Comparison of ENCODE assay signal across 1 cellular context in the genomic region with DNA sequence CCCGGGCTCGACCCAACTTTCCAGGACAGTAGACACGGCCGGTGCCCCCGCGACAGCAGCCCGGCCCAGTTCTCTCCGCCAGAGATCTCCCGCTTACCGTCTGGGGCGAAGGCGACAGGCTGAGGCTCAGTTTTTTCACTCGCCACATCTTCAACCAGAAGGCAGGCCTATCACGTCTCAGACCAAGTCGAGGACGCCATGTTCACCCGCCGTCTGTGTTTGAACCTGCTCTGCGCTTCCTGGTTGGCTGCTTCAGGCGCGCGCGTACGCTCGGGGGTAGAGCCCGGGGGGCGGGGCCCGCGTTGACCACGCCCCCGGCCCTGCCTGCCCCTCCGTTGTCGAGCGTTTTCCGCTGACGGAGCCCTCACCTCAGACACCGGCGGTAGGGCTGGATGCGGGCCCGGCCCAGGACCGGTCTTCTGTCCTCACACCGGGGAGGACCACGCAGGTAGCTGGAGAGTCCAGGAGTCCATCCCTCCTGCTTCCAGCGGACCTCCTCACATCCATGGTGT.
A peak's percentile ranks its signal among the peaks of the same experiment; 100 is the strongest.
TF ChIP-seq lines count a peak whose summit lies in the region.

A gene with protein sequence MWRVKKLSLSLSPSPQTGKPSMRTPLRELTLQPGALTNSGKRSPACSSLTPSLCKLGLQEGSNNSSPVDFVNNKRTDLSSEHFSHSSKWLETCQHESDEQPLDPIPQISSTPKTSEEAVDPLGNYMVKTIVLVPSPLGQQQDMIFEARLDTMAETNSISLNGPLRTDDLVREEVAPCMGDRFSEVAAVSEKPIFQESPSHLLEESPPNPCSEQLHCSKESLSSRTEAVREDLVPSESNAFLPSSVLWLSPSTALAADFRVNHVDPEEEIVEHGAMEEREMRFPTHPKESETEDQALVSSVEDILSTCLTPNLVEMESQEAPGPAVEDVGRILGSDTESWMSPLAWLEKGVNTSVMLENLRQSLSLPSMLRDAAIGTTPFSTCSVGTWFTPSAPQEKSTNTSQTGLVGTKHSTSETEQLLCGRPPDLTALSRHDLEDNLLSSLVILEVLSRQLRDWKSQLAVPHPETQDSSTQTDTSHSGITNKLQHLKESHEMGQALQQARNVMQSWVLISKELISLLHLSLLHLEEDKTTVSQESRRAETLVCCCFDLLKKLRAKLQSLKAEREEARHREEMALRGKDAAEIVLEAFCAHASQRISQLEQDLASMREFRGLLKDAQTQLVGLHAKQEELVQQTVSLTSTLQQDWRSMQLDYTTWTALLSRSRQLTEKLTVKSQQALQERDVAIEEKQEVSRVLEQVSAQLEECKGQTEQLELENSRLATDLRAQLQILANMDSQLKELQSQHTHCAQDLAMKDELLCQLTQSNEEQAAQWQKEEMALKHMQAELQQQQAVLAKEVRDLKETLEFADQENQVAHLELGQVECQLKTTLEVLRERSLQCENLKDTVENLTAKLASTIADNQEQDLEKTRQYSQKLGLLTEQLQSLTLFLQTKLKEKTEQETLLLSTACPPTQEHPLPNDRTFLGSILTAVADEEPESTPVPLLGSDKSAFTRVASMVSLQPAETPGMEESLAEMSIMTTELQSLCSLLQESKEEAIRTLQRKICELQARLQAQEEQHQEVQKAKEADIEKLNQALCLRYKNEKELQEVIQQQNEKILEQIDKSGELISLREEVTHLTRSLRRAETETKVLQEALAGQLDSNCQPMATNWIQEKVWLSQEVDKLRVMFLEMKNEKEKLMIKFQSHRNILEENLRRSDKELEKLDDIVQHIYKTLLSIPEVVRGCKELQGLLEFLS (minus strand): TSS at position 227 of the 512 bp plus-strand sequence. CDS start 79 bp downstream, at position 148.

TF ChIP-seq in HepG2, 621 proteins besides CTCF, POLR2A, EP300 and RAD21 (continued from another document and continues in another):
- TF ChIP-seq JDP2 (CRISPR knock-in tag; IDR thresholded peaks at IDR 0.05; ENCODE audit: borderline replicate concordance) (no peak), NPAS2 (CRISPR knock-in tag; IDR thresholded peaks at IDR 0.05; ENCODE audit: borderline replicate concordance) (no peak), ZNF614 (CRISPR knock-in tag; IDR thresholded peaks at IDR 0.05; ENCODE audit: borderline replicate concordance) (no peak), PLRG1 (conservative IDR thresholded peaks at IDR 0.05) (no peak), TBL1XR1 (IDR thresholded peaks at IDR 0.05; ENCODE audit: borderline replicate concordance, low read length, partially characterized antibody) (no peak), SALL1 (CRISPR knock-in tag; IDR thresholded peaks at IDR 0.05) (no peak; the same call in 1 of the 2 replicates), SSRP1 (CRISPR knock-in tag; IDR thresholded peaks at IDR 0.05) (no peak), ARHGAP35 (CRISPR knock-in tag; IDR thresholded peaks at IDR 0.05; ENCODE audit: borderline replicate concordance) (no peak), CREM (IDR thresholded peaks at IDR 0.05) (no peak), CREM (CRISPR knock-in tag; IDR thresholded peaks at IDR 0.05) (no peak), SALL2 (CRISPR knock-in tag; IDR thresholded peaks at IDR 0.05) (peak; percentile 4; the same call in 1 of the 2 replicates), MIER3 (CRISPR knock-in tag; IDR thresholded peaks at IDR 0.05; ENCODE audit: borderline replicate concordance) (no peak), ZNF101 (CRISPR knock-in tag; IDR thresholded peaks at IDR 0.05; ENCODE audit: borderline replicate concordance, low read depth) (no peak), ZNF605 (CRISPR knock-in tag; IDR thresholded peaks at IDR 0.05) (peak; percentile 55), HNRNPLL (IDR thresholded peaks at IDR 0.05; ENCODE audit: low read depth, low read length, poor library complexity, severe bottlenecking) (peak; percentile 87), HCFC1 (IDR thresholded peaks at IDR 0.05; ENCODE audit: low read depth, low read length) (no peak), ZFAT (CRISPR knock-in tag; conservative IDR thresholded peaks at IDR 0.05) (no peak), ZSCAN30 (CRISPR knock-in tag; IDR thresholded peaks at IDR 0.05) (no peak), ZNF564 (CRISPR knock-in tag; IDR thresholded peaks at IDR 0.05) (peak; percentile 23; the same call in 1 of the 2 replicates), MYNN (CRISPR knock-in tag; IDR thresholded peaks at IDR 0.05; ENCODE audit: low read depth) (no peak), KLF9 (CRISPR knock-in tag; IDR thresholded peaks at IDR 0.05; ENCODE audit: low read depth) (no peak), ZNF75D (CRISPR knock-in tag; IDR thresholded peaks at IDR 0.05; ENCODE audit: borderline replicate concordance) (no peak), ZNF792 (CRISPR knock-in tag; IDR thresholded peaks at IDR 0.05) (no peak), ZBTB1 (CRISPR knock-in tag; IDR thresholded peaks at IDR 0.05; ENCODE audit: borderline replicate concordance) (no peak), ZNF547 (CRISPR knock-in tag; IDR thresholded peaks at IDR 0.05) (peak; percentile 6; the same call in 1 of the 2 replicates), GZF1 (CRISPR knock-in tag; IDR thresholded peaks at IDR 0.05) (no peak), KMT2A (CRISPR knock-in tag; IDR thresholded peaks at IDR 0.05) (no peak; the same call in 1 of the 2 replicates), ZNF34 (CRISPR knock-in tag; IDR thresholded peaks at IDR 0.05; ENCODE audit: borderline replicate concordance) (no peak), TCF12 (IDR thresholded peaks at IDR 0.05) (no peak), TCF12 (CRISPR knock-in tag; IDR thresholded peaks at IDR 0.05) (peak; percentile 68; the same call in 1 of the 2 replicates), ZNF883 (CRISPR knock-in tag; IDR thresholded peaks at IDR 0.05; ENCODE audit: not compliant biosample characterization) (no peak)
- TF ChIP-seq, protein P1, sequence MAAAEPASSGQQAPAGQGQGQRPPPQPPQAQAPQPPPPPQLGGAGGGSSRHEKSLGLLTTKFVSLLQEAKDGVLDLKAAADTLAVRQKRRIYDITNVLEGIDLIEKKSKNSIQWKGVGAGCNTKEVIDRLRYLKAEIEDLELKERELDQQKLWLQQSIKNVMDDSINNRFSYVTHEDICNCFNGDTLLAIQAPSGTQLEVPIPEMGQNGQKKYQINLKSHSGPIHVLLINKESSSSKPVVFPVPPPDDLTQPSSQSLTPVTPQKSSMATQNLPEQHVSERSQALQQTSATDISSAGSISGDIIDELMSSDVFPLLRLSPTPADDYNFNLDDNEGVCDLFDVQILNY (CRISPR knock-in tag; conservative IDR thresholded peaks at IDR 0.05) = peak; percentile 96
- TF ChIP-seq, protein P2, sequence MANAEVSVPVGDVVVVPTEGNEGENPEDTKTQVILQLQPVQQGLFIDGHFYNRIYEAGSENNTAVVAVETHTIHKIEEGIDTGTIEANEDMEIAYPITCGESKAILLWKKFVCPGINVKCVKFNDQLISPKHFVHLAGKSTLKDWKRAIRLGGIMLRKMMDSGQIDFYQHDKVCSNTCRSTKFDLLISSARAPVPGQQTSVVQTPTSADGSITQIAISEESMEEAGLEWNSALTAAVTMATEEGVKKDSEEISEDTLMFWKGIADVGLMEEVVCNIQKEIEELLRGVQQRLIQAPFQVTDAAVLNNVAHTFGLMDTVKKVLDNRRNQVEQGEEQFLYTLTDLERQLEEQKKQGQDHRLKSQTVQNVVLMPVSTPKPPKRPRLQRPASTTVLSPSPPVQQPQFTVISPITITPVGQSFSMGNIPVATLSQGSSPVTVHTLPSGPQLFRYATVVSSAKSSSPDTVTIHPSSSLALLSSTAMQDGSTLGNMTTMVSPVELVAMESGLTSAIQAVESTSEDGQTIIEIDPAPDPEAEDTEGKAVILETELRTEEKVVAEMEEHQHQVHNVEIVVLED (CRISPR knock-in tag; IDR thresholded peaks at IDR 0.05; ENCODE audit: borderline replicate concordance) = peak; percentile 94
- TF ChIP-seq, protein P3, sequence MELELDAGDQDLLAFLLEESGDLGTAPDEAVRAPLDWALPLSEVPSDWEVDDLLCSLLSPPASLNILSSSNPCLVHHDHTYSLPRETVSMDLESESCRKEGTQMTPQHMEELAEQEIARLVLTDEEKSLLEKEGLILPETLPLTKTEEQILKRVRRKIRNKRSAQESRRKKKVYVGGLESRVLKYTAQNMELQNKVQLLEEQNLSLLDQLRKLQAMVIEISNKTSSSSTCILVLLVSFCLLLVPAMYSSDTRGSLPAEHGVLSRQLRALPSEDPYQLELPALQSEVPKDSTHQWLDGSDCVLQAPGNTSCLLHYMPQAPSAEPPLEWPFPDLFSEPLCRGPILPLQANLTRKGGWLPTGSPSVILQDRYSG (CRISPR knock-in tag; IDR thresholded peaks at IDR 0.05) = no peak
- TF ChIP-seq, protein P4, sequence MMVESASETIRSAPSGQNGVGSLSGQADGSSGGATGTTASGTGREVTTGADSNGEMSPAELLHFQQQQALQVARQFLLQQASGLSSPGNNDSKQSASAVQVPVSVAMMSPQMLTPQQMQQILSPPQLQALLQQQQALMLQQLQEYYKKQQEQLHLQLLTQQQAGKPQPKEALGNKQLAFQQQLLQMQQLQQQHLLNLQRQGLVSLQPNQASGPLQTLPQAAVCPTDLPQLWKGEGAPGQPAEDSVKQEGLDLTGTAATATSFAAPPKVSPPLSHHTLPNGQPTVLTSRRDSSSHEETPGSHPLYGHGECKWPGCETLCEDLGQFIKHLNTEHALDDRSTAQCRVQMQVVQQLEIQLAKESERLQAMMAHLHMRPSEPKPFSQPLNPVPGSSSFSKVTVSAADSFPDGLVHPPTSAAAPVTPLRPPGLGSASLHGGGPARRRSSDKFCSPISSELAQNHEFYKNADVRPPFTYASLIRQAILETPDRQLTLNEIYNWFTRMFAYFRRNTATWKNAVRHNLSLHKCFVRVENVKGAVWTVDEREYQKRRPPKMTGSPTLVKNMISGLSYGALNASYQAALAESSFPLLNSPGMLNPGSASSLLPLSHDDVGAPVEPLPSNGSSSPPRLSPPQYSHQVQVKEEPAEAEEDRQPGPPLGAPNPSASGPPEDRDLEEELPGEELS (CRISPR knock-in tag; IDR thresholded peaks at IDR 0.05) = no peak; the same call in 1 of the 2 replicates
- TF ChIP-seq, protein P5, sequence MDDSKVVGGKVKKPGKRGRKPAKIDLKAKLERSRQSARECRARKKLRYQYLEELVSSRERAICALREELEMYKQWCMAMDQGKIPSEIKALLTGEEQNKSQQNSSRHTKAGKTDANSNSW (CRISPR knock-in tag; IDR thresholded peaks at IDR 0.05; ENCODE audit: borderline replicate concordance) = no peak
- TF ChIP-seq, protein P6, sequence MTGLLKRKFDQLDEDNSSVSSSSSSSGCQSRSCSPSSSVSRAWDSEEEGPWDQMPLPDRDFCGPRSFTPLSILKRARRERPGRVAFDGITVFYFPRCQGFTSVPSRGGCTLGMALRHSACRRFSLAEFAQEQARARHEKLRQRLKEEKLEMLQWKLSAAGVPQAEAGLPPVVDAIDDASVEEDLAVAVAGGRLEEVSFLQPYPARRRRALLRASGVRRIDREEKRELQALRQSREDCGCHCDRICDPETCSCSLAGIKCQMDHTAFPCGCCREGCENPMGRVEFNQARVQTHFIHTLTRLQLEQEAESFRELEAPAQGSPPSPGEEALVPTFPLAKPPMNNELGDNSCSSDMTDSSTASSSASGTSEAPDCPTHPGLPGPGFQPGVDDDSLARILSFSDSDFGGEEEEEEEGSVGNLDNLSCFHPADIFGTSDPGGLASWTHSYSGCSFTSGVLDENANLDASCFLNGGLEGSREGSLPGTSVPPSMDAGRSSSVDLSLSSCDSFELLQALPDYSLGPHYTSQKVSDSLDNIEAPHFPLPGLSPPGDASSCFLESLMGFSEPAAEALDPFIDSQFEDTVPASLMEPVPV (CRISPR knock-in tag; IDR thresholded peaks at IDR 0.05) = no peak; the same call in 1 of the 2 replicates
- TF ChIP-seq, protein P7, sequence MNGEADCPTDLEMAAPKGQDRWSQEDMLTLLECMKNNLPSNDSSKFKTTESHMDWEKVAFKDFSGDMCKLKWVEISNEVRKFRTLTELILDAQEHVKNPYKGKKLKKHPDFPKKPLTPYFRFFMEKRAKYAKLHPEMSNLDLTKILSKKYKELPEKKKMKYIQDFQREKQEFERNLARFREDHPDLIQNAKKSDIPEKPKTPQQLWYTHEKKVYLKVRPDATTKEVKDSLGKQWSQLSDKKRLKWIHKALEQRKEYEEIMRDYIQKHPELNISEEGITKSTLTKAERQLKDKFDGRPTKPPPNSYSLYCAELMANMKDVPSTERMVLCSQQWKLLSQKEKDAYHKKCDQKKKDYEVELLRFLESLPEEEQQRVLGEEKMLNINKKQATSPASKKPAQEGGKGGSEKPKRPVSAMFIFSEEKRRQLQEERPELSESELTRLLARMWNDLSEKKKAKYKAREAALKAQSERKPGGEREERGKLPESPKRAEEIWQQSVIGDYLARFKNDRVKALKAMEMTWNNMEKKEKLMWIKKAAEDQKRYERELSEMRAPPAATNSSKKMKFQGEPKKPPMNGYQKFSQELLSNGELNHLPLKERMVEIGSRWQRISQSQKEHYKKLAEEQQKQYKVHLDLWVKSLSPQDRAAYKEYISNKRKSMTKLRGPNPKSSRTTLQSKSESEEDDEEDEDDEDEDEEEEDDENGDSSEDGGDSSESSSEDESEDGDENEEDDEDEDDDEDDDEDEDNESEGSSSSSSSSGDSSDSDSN (CRISPR knock-in tag; IDR thresholded peaks at IDR 0.05) = peak; percentile 96; the same call in 1 of the 2 replicates
- TF ChIP-seq, protein P8, sequence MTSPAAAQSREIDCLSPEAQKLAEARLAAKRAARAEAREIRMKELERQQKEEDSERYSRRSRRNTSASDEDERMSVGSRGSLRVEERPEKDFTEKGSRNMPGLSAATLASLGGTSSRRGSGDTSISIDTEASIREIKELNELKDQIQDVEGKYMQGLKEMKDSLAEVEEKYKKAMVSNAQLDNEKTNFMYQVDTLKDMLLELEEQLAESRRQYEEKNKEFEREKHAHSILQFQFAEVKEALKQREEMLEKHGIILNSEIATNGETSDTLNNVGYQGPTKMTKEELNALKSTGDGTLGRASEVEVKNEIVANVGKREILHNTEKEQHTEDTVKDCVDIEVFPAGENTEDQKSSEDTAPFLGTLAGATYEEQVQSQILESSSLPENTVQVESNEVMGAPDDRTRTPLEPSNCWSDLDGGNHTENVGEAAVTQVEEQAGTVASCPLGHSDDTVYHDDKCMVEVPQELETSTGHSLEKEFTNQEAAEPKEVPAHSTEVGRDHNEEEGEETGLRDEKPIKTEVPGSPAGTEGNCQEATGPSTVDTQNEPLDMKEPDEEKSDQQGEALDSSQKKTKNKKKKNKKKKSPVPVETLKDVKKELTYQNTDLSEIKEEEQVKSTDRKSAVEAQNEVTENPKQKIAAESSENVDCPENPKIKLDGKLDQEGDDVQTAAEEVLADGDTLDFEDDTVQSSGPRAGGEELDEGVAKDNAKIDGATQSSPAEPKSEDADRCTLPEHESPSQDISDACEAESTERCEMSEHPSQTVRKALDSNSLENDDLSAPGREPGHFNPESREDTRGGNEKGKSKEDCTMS (CRISPR knock-in tag; conservative IDR thresholded peaks at IDR 0.05) = no peak
- TF ChIP-seq, protein P9, sequence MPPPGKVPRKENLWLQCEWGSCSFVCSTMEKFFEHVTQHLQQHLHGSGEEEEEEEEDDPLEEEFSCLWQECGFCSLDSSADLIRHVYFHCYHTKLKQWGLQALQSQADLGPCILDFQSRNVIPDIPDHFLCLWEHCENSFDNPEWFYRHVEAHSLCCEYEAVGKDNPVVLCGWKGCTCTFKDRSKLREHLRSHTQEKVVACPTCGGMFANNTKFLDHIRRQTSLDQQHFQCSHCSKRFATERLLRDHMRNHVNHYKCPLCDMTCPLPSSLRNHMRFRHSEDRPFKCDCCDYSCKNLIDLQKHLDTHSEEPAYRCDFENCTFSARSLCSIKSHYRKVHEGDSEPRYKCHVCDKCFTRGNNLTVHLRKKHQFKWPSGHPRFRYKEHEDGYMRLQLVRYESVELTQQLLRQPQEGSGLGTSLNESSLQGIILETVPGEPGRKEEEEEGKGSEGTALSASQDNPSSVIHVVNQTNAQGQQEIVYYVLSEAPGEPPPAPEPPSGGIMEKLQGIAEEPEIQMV (CRISPR knock-in tag; IDR thresholded peaks at IDR 0.05; ENCODE audit: low read depth) = no peak; the same call in 1 of the 2 replicates
